In genomic region chr2:61144697-61145268, GRCh38 we compare ENCODE assay signal across 8 cellular contexts. TPM values are rescaled to one million over a fixed set of nuclear protein-coding genes. Genes with fewer than 3 reads are reported as not detected.
DNase-seq lines count a peak whose midpoint lies in the region; ATAC-seq, FAIRE-seq and TF ChIP-seq lines count a peak whose summit lies in the region.

No MANE protein-coding gene starts in this region.

- peaks cover 5 to 13% (median 5%) of the 10 kb centered on the region in 3 donors for H3K4me1 Mint-ChIP-seq in IgD-negative memory B cell
- H3K4me1 Mint-ChIP-seq in activated naive CD8-positive, alpha-beta T cell treated with anti-CD3 and anti-CD28 coated beads, Interleukin-2, amount 50 U/mL, for 24 hours, result peaks cover 8% of the 10 kb centered on the region
- H3K4me1 Mint-ChIP-seq in osteocyte (ENCODE audit: unreplicated experiment), result peaks cover 7% of the 10 kb centered on the region

- H3K4me3 ChIP-seq in thymus (ENCODE audit: low read length), result peak overlapping the region; percentile 65

- intact Hi-C loops in Right ventricle myocardium superior (cut with DNase I), result no loop called here

- FAIRE-seq in D721Med (lab: Jason Lieb, UNC), result peak; percentile 88

- H3K9me3 ChIP-seq in thymus (ENCODE audit: control insufficient read depth), result no peaks in the 10 kb centered on the region

- DNase-seq in D721Med (ENCODE audit: insufficient read length, low spot score) (peak; percentile 84), SKM-1 (lab: John Stamatoyannopoulos, UW; ENCODE audit: unreplicated experiment) (peak; percentile 92), Right ventricle myocardium superior (peak; percentile 97), osteocyte (ENCODE audit: extremely low spot score, unreplicated experiment) (peak; percentile 99)
- peak; percentile 95 for DNase-seq in activated naive CD8-positive, alpha-beta T cell treated with anti-CD3 and anti-CD28 coated beads, Interleukin-2, amount 50 U/mL, for 24 hours

- peak overlapping the region; percentile 89 to 96 (median 92) for H3K4me3 Mint-ChIP-seq in IgD-negative memory B cell
- H3K4me3 Mint-ChIP-seq in activated naive CD8-positive, alpha-beta T cell treated with anti-CD3 and anti-CD28 coated beads, Interleukin-2, amount 50 U/mL, for 24 hours, result peak overlapping the region; percentile 95
- peak overlapping the region; percentile 87 for H3K4me3 Mint-ChIP-seq in osteocyte (ENCODE audit: unreplicated experiment)

- peak; percentile 90 for ATAC-seq in GM21528 (IDR thresholded peaks at IDR 0.05; ENCODE audit: low FRiP score, unreplicated experiment)
- peak; percentile 92 for ATAC-seq in activated naive CD8-positive, alpha-beta T cell treated with anti-CD3 and anti-CD28 coated beads, Interleukin-2, amount 50 U/mL, for 24 hours
- peak; percentile 99 for ATAC-seq in Right ventricle myocardium superior (ENCODE audit: poor library complexity)

- H3K27ac Mint-ChIP-seq in IgD-negative memory B cell (peak overlapping the region; percentile 81 to 97 (median 95)), osteocyte (ENCODE audit: unreplicated experiment) (peak overlapping the region; percentile 93)
- peak overlapping the region; percentile 99 for H3K27ac Mint-ChIP-seq in activated naive CD8-positive, alpha-beta T cell treated with anti-CD3 and anti-CD28 coated beads, Interleukin-2, amount 50 U/mL, for 24 hours

- H3K27ac ChIP-seq in thymus (ENCODE audit: low read depth), result peak overlapping the region; percentile 61

- H3K36me3 ChIP-seq in thymus (ENCODE audit: control insufficient read depth, insufficient read depth), result peaks cover 10% of the 10 kb centered on the region

- TF ChIP-seq CTCF in D721Med (IDR thresholded peaks at IDR 0.05; ENCODE audit: insufficient read depth, missing control alignments), result no peak
- TF ChIP-seq CTCF in osteocyte (IDR thresholded peaks at IDR 0.05), result no peak

- H3K27me3 ChIP-seq in thymus (ENCODE audit: control insufficient read depth, insufficient read depth), result no peaks in the 10 kb centered on the region

- H3K9me3 Mint-ChIP-seq in IgD-negative memory B cell (no peaks in the 10 kb centered on the region), osteocyte (ENCODE audit: unreplicated experiment) (no peaks in the 10 kb centered on the region)
- peaks cover 4% of the 10 kb centered on the region for H3K9me3 Mint-ChIP-seq in activated naive CD8-positive, alpha-beta T cell treated with anti-CD3 and anti-CD28 coated beads, Interleukin-2, amount 50 U/mL, for 24 hours

- no peaks in the 10 kb centered on the region for H3K27me3 Mint-ChIP-seq in IgD-negative memory B cell
- peaks cover 4% of the 10 kb centered on the region for H3K27me3 Mint-ChIP-seq in activated naive CD8-positive, alpha-beta T cell treated with anti-CD3 and anti-CD28 coated beads, Interleukin-2, amount 50 U/mL, for 24 hours
- H3K27me3 Mint-ChIP-seq in osteocyte (ENCODE audit: unreplicated experiment), result no peaks in the 10 kb centered on the region

- H3K4me1 ChIP-seq in thymus (ENCODE audit: control insufficient read depth, insufficient read depth, low read length), result peaks cover 5% of the 10 kb centered on the region

- 3% methylated on average over 31 of the region's 31 CpGs for WGBS in thymus

- peaks cover 6% of the 10 kb centered on the region for H3K36me3 Mint-ChIP-seq in IgD-negative memory B cell
- peaks cover 14% of the 10 kb centered on the region for H3K36me3 Mint-ChIP-seq in activated naive CD8-positive, alpha-beta T cell treated with anti-CD3 and anti-CD28 coated beads, Interleukin-2, amount 50 U/mL, for 24 hours (ENCODE audit: low read depth)
- H3K36me3 Mint-ChIP-seq in osteocyte (ENCODE audit: unreplicated experiment), result peaks cover 8% of the 10 kb centered on the region

RNA-seq across cellular contexts. Expression of gene C2orf74, which starts 17.2 kb away (rescaled TPM):
- 40.9 TPM for polyA plus RNA-seq in IgD-negative memory B cell
- 30.7 TPM for total RNA-seq in Right ventricle myocardium superior
- total RNA-seq in osteocyte, result 9.2 and 10.3 TPM in 2 replicates
- polyA plus RNA-seq in thymus, result 51.6 TPM

Comparison
In these comparisons a context has a peak if more than half of its experiments do, and no peak if none do; other contexts are left out.
1. Peak in every context shown above with its lines: DNase-seq, ATAC-seq, H3K4me3 ChIP-seq and H3K27ac ChIP-seq.